ENCODE assay signal across 1 cellular context in genomic region chr6:31574106-31575061, GRCh38.
TF ChIP-seq lines count a peak whose summit lies in the region.

No MANE protein-coding gene starts in this region.

TF ChIP-seq in SK-N-SH, 30 proteins besides CTCF, POLR2A, EP300 and RAD21 (continued from another document):
- TF ChIP-seq RFX5 (IDR thresholded peaks at IDR 0.05; ENCODE audit: low read length): no peak
